ENCODE assay signal across 8 cellular contexts in genomic region chr7:39453743-39454355, GRCh38.
DNase-seq lines count a peak whose midpoint lies in the region; ATAC-seq and TF ChIP-seq lines count a peak whose summit lies in the region.

No MANE protein-coding gene starts in this region.

- no peak overlapping the region for H2AFZ ChIP-seq in fibroblast of lung (ENCODE audit: low read length)

- no peaks in the 10 kb centered on the region for H3K9me3 ChIP-seq in fibroblast of lung (ENCODE audit: control insufficient read depth, insufficient read depth, low read depth, low read length)

- H3K27me3 ChIP-seq in fibroblast of lung (ENCODE audit: control insufficient read depth, insufficient read depth, low read length), result no peaks in the 10 kb centered on the region

- ATAC-seq in HG02759 (IDR thresholded peaks at IDR 0.05; ENCODE audit: unreplicated experiment), result peak; percentile 92

- H3K27ac ChIP-seq in fibroblast of lung (ENCODE audit: insufficient read depth, low read length), result no peak overlapping the region

- peak; percentile 54 for DNase-seq in AG10803 (ENCODE audit: low read depth)
- DNase-seq in NCI-H1694 treated with DMSO at 0.1 percent for 48 hours (lab: John Stamatoyannopoulos, UW), result peak; percentile 7
- DNase-seq in activated CD4-positive, alpha-beta T cell treated with anti-CD3 and anti-CD28 coated beads, Interleukin-2, amount 50 U/mL, for 48 hours, result peak; percentile 51 to 61
- DNase-seq in fibroblast of lung (ENCODE audit: low read depth in 2 of 2), result peak; percentile 39 to 63
- peak; percentile 11 for DNase-seq in skeletal muscle cell (ENCODE audit: low read depth)
- DNase-seq in putamen (ENCODE audit: low spot score), result no peak

- H3K9ac ChIP-seq in fibroblast of lung (ENCODE audit: insufficient read depth, low read length), result no peak overlapping the region

- TF ChIP-seq CTCF in AG10803 (conservative IDR thresholded peaks at IDR 0.05; ENCODE audit: low read length) (peak; percentile 89), GM12875 (IDR thresholded peaks at IDR 0.05; ENCODE audit: borderline replicate concordance, insufficient read depth, low read depth, low read length) (peak; percentile 86), fibroblast of lung (conservative IDR thresholded peaks at IDR 0.05 in 1 of 2, IDR thresholded peaks at IDR 0.05 in 1 of 2; ENCODE audit: low read depth in 1 of 2, low read length in 2 of 2) (peak; percentile 70 to 88)

- H3K4me1 ChIP-seq in fibroblast of lung (ENCODE audit: control insufficient read depth, extremely low read depth, insufficient read depth, low read length), result no peaks in the 10 kb centered on the region

- no peaks in the 10 kb centered on the region for H4K20me1 ChIP-seq in fibroblast of lung (ENCODE audit: control insufficient read depth, extremely low read depth, insufficient read depth, low read length)

- no peaks in the 10 kb centered on the region for H3K79me2 ChIP-seq in fibroblast of lung (ENCODE audit: control insufficient read depth, insufficient read depth, low read length)

- H3K4me3 ChIP-seq in AG10803 (ENCODE audit: low read length) (no peak overlapping the region), GM12875 (ENCODE audit: low read depth, low read length) (no peak overlapping the region), fibroblast of lung (replicated peaks in 1 of 4; ENCODE audit: control extremely low read depth in 1 of 4, insufficient read depth in 1 of 4, low read depth in 3 of 4, low read length in 4 of 4) (no peak overlapping the region), skeletal muscle cell (ENCODE audit: low read depth, low read length) (no peak overlapping the region)

- no peaks in the 10 kb centered on the region for H3K36me3 ChIP-seq in fibroblast of lung (ENCODE audit: control insufficient read depth, insufficient read depth, low read length)

- H3K4me2 ChIP-seq in fibroblast of lung (ENCODE audit: extremely low read depth, insufficient read depth, low read length), result no peak overlapping the region
